ENCODE assay signal across 10 cellular contexts in genomic region chr1:235882816-235883215, GRCh38. TPM values are rescaled to one million over a fixed set of nuclear protein-coding genes. Genes with fewer than 3 reads are reported as not detected.
DNase-seq lines count a peak whose midpoint lies in the region; ATAC-seq, FAIRE-seq and TF ChIP-seq lines count a peak whose summit lies in the region.
"Had no signal": no experiment of that assay in that cellular context is flagged by ENCODE, and none has a peak within 500 bp of the region (broad histone marks: within the 10 kb centered on the region; RNA-seq: fewer than 3 reads in every experiment).

No MANE protein-coding gene starts in this region.

- H3K9me3 ChIP-seq in BLaER1 treated with 17β-estradiol and CSF1 and Interleukin-3, amounts not matched to agents 10 nM and 100 nM (replicated peaks in 1 of 11): no peaks in the 10 kb centered on the region
- H3K9me3 ChIP-seq in SK-N-SH (no peaks in the 10 kb centered on the region), esophagus muscularis mucosa (no peaks in the 10 kb centered on the region), sigmoid colon (no peaks in the 10 kb centered on the region)

- no peaks in the 10 kb centered on the region for H3K79me2 ChIP-seq in SK-N-SH (ENCODE audit: insufficient read depth)

- POLR2A ChIA-PET in SK-N-SH (lab: Yijun Ruan, JAX): no interaction called here

- peak overlapping the region; percentile 61; the same call in 1 of the 2 replicates for H2AFZ ChIP-seq in SK-N-SH (ENCODE audit: low read depth)

- TF ChIP-seq EP300 in SK-N-SH (IDR thresholded peaks at IDR 0.05; ENCODE audit: borderline replicate concordance in 1 of 2, low read depth in 1 of 2, low read length in 1 of 2): no peak
- no peak for TF ChIP-seq EP300 in esophagus muscularis mucosa (IDR thresholded peaks at IDR 0.05)
- TF ChIP-seq EP300 in sigmoid colon (IDR thresholded peaks at IDR 0.05): no peak

- H3K4me2 ChIP-seq in BLaER1 treated with 17β-estradiol and CSF1 and Interleukin-3, amounts not matched to agents 10 nM and 100 nM: peak overlapping the region in 9 of 11 experiments; percentile 33 to 88 (median 76); a peak in 17 of 22 replicates
- peak overlapping the region; percentile 46; the same call in 1 of the 2 replicates for H3K4me2 ChIP-seq in SK-N-SH

- CTCF ChIA-PET in SK-N-SH (lab: Yijun Ruan, JAX): interaction anchor here (0.5 to 1.4 kb wide), 4 partner anchors 17 to 89 kb away, joined by 3 to 5 read pairs (median 4); partner anchors contain the start of gene LYST

- WGBS in SK-N-SH (ENCODE audit: low lambda C conversion rate): 87% methylated on average over 6 of the region's 6 CpGs
- 85% methylated on average over 6 of the region's 6 CpGs for WGBS in esophagus muscularis mucosa
- 79 to 81% methylated on average over 6 of the region's 6 CpGs for WGBS in sigmoid colon, 2 donors

- H3K36me3 ChIP-seq in BLaER1 treated with 17β-estradiol and CSF1 and Interleukin-3, amounts not matched to agents 10 nM and 100 nM: no peaks in the 10 kb centered on the region
- no peaks in the 10 kb centered on the region for H3K36me3 ChIP-seq in SK-N-SH (replicated peaks in 1 of 2; ENCODE audit: control insufficient read depth in 1 of 2, insufficient read depth in 2 of 2, low read length in 1 of 2)
- H3K36me3 ChIP-seq in esophagus muscularis mucosa: no peaks in the 10 kb centered on the region
- no peaks in the 10 kb centered on the region for H3K36me3 ChIP-seq in sigmoid colon

- ATAC-seq in HG03442 (IDR thresholded peaks at IDR 0.05; ENCODE audit: unreplicated experiment): no peak

- TF ChIP-seq RAD21 in SK-N-SH (IDR thresholded peaks at IDR 0.05; ENCODE audit: low read length): no peak

- H3K4me1 ChIP-seq in BLaER1 treated with 17β-estradiol and CSF1 and Interleukin-3, amounts not matched to agents 10 nM and 100 nM: peaks cover 26 to 82% (median 63%) of the 10 kb centered on the region in 10 experiments
- H3K4me1 ChIP-seq in SK-N-SH (ENCODE audit: control insufficient read depth in 1 of 2, insufficient read depth in 2 of 2, low read depth in 1 of 2, low read length in 1 of 2): peaks cover 3 to 10% of the 10 kb centered on the region in 2 experiments; a peak in 2 of 4 replicates
- peaks cover 9 to 21% (median 13%) of the 10 kb centered on the region in 4 donors for H3K4me1 ChIP-seq in esophagus muscularis mucosa
- H3K4me1 ChIP-seq in sigmoid colon: peaks cover 0 to 11% (median 9%) of the 10 kb centered on the region in 4 donors

- H3K4me3 ChIP-seq in BLaER1 treated with 17β-estradiol and CSF1 and Interleukin-3, amounts not matched to agents 10 nM and 100 nM: peak overlapping the region in 3 of 10 experiments; percentile 43 to 61 (median 52); a peak in 3 of 20 replicates
- H3K4me3 ChIP-seq in SK-N-SH (ENCODE audit: low read depth in 2 of 2, low read length in 1 of 2) (no peak overlapping the region), esophagus muscularis mucosa (peak overlapping the region; percentile 0 to 33 (median 22)), sigmoid colon (peak overlapping the region in 2 of 4 donors; percentile 7 to 12)

- no peak for DNase-seq in SK-N-SH
- no peak for DNase-seq in esophagus muscularis mucosa (ENCODE audit: extremely low spot score)
- no peak for DNase-seq in sigmoid colon
- DNase-seq in kidney glomerular epithelial cell (lab: John Stamatoyannopoulos, UW): no peak
- DNase-seq in MV-4-11 (lab: John Stamatoyannopoulos, UW): no peak
- no peak for DNase-seq in GM19239 (ENCODE audit: insufficient read length, low spot score)
- DNase-seq: NCI-H748 treated with DMSO at 0.1 percent for 48 hours had no signal

- H3K9ac ChIP-seq in BLaER1 treated with 17β-estradiol and CSF1 and Interleukin-3, amounts not matched to agents 10 nM and 100 nM: peak overlapping the region in 6 of 11 experiments; percentile 18 to 65 (median 51); a peak in 9 of 22 replicates
- H3K9ac ChIP-seq in SK-N-SH: no peak overlapping the region

- H3K9me2 ChIP-seq in SK-N-SH: no peaks in the 10 kb centered on the region

- TF ChIP-seq POLR2A in esophagus muscularis mucosa (IDR thresholded peaks at IDR 0.05; ENCODE audit: low read depth) (no peak), sigmoid colon (IDR thresholded peaks at IDR 0.05) (no peak)

- TF ChIP-seq CTCF in SK-N-SH (IDR thresholded peaks at IDR 0.05) (no peak), esophagus muscularis mucosa (IDR thresholded peaks at IDR 0.05) (no peak), sigmoid colon (IDR thresholded peaks at IDR 0.05) (no peak)

- H3K27ac ChIP-seq in BLaER1 treated with 17β-estradiol and CSF1 and Interleukin-3, amounts not matched to agents 10 nM and 100 nM: peak overlapping the region in 9 of 11 experiments; percentile 16 to 90 (median 71); a peak in 17 of 22 replicates
- peak overlapping the region in 1 of 2 experiments; percentile 73; a peak in 2 of 4 replicates for H3K27ac ChIP-seq in SK-N-SH (ENCODE audit: low read depth in 2 of 2, low read length in 1 of 2)
- peak overlapping the region; percentile 39 to 63 (median 48) for H3K27ac ChIP-seq in esophagus muscularis mucosa (replicated peaks in 1 of 4)
- peak overlapping the region; percentile 35 to 56 (median 51) for H3K27ac ChIP-seq in sigmoid colon

- H3F3A ChIP-seq in SK-N-SH (replicated peaks; ENCODE audit: insufficient read depth): no peaks in the 10 kb centered on the region

- H3K27me3 ChIP-seq in BLaER1 treated with 17β-estradiol and CSF1 and Interleukin-3, amounts not matched to agents 10 nM and 100 nM: no peaks in the 10 kb centered on the region
- H3K27me3 ChIP-seq in SK-N-SH (ENCODE audit: insufficient read depth) (no peaks in the 10 kb centered on the region), esophagus muscularis mucosa (no peaks in the 10 kb centered on the region), sigmoid colon (no peaks in the 10 kb centered on the region)

- FAIRE-seq in GM19239 (lab: Jason Lieb, UNC): no peak
- FAIRE-seq: TTC549 had no signal

- intact Hi-C loops in esophagus muscularis mucosa (cut with DNase I) (no loop called here), sigmoid colon (cut with DNase I) (no loop called here)

- no peaks in the 10 kb centered on the region for H4K20me1 ChIP-seq in BLaER1 treated with 17β-estradiol and CSF1 and Interleukin-3, amounts not matched to agents 10 nM and 100 nM
- no peaks in the 10 kb centered on the region for H4K20me1 ChIP-seq in SK-N-SH (ENCODE audit: insufficient read depth)

TF ChIP-seq in SK-N-SH, 30 proteins besides CTCF, POLR2A, EP300 and RAD21 (continues in another document):
- TF ChIP-seq MAX (IDR thresholded peaks at IDR 0.05; ENCODE audit: low read depth) (no peak), USF2 (IDR thresholded peaks at IDR 0.05; ENCODE audit: borderline replicate concordance, low read depth, low read length) (no peak), REST (IDR thresholded peaks at IDR 0.05; ENCODE audit: low read depth, low read length) (no peak), USF1 (IDR thresholded peaks at IDR 0.05; ENCODE audit: borderline replicate concordance, low read depth) (no peak), MXI1 (IDR thresholded peaks at IDR 0.05; ENCODE audit: low read depth, low read length) (no peak), GATA2 (CRISPR knock-in tag; IDR thresholded peaks at IDR 0.05) (no peak), RCOR1 (IDR thresholded peaks at IDR 0.05; ENCODE audit: low read length) (no peak), POLR2AphosphoS5 (IDR thresholded peaks at IDR 0.05; ENCODE audit: low read depth, low read length) (no peak), YY1 (IDR thresholded peaks at IDR 0.05; ENCODE audit: low read depth) (no peak)

RNA-seq across cellular contexts. Expression of gene LYST, which starts 16.1 kb away (rescaled TPM):
- polyA plus RNA-seq in SK-N-SH (2012; rRNA removed) (3.9 and 4.6 TPM in 2 replicates), sigmoid colon (10 to 100 TPM in 1 of 3 donors, 1 to 10 TPM in 2; 6.6 to 12.9 (median 8.3) TPM)
- 3.3 and 4.3 TPM in 2 replicates for polyA plus RNA-seq in SK-N-SH (2012; cell fraction: cytosol; rRNA removed)
- polyA plus RNA-seq in SK-N-SH (2012; cell fraction: nucleus; rRNA removed): 7.6 and 11.9 TPM in 2 replicates
- total RNA-seq in esophagus muscularis mucosa (10 to 100 TPM; 22.9 to 44.4 (median 31.9) TPM), sigmoid colon (10 to 100 TPM; 21.9 to 53.2 (median 33.5) TPM)

Comparison
In these comparisons a context has a peak if more than half of its experiments do, and no peak if none do; other contexts are left out.
1. H3K4me3 ChIP-seq: peak in esophagus muscularis mucosa (4 of 4); none in SK-N-SH (0 of 2).